Comparison of ENCODE assay signal across 8 cellular contexts in genomic region chr3:150216041-150216811, GRCh38.
DNase-seq lines count a peak whose midpoint lies in the region; ATAC-seq and TF ChIP-seq lines count a peak whose summit lies in the region.

No MANE protein-coding gene starts in this region.

- H3K27ac Mint-ChIP-seq in T-helper 2 cell treated with Interferon-gamma antibody and Interleukin-4, amounts not matched to agents 5 μg/mL and 100 μg/mL, for 36 hours, result no peak overlapping the region
- no peak overlapping the region for H3K27ac Mint-ChIP-seq in endothelial cell (ENCODE audit: unreplicated experiment)

- DNase-seq in AG04449 (ENCODE audit: low read depth, low spot score) (peak; percentile 68), NCI-H128 (lab: John Stamatoyannopoulos, UW; ENCODE audit: unreplicated experiment) (peak; percentile 91), WERI-Rb-1 (peak; percentile 50), hepatic stellate cell (ENCODE audit: low spot score) (peak; percentile 32), endothelial cell (ENCODE audit: low spot score) (no peak), GDM1 (lab: John Stamatoyannopoulos, UW) (no peak)
- DNase-seq in T-helper 2 cell treated with Interferon-gamma antibody and Interleukin-4, amounts not matched to agents 5 μg/mL and 100 μg/mL, for 36 hours (ENCODE audit: low spot score), result no peak

- peak overlapping the region; percentile 26 for H3K27ac ChIP-seq in WERI-Rb-1

- H3K27me3 Mint-ChIP-seq in T-helper 2 cell treated with Interferon-gamma antibody and Interleukin-4, amounts not matched to agents 5 μg/mL and 100 μg/mL, for 36 hours (ENCODE audit: low read depth), result peaks cover 22% of the 10 kb centered on the region
- peaks cover 6% of the 10 kb centered on the region for H3K27me3 Mint-ChIP-seq in endothelial cell (ENCODE audit: unreplicated experiment)

- no peaks in the 10 kb centered on the region for H3K9me3 Mint-ChIP-seq in T-helper 2 cell treated with Interferon-gamma antibody and Interleukin-4, amounts not matched to agents 5 μg/mL and 100 μg/mL, for 36 hours
- no peaks in the 10 kb centered on the region for H3K9me3 Mint-ChIP-seq in endothelial cell (ENCODE audit: unreplicated experiment)

- no peak for ATAC-seq in GM21737 (IDR thresholded peaks at IDR 0.05; ENCODE audit: unreplicated experiment)

- no peaks in the 10 kb centered on the region for H3K27me3 ChIP-seq in WERI-Rb-1 (ENCODE audit: insufficient read depth, low read depth, severe bottlenecking)

- H3K4me1 Mint-ChIP-seq in T-helper 2 cell treated with Interferon-gamma antibody and Interleukin-4, amounts not matched to agents 5 μg/mL and 100 μg/mL, for 36 hours (ENCODE audit: low read depth), result peaks cover 1% of the 10 kb centered on the region
- peaks cover 16% of the 10 kb centered on the region for H3K4me1 Mint-ChIP-seq in endothelial cell (ENCODE audit: unreplicated experiment)

- H3K4me3 ChIP-seq in AG04449 (ENCODE audit: low read depth, low read length) (no peak overlapping the region), WERI-Rb-1 (ENCODE audit: low read depth, low read length) (no peak overlapping the region)

- peaks cover 7% of the 10 kb centered on the region for H3K9me3 ChIP-seq in WERI-Rb-1 (ENCODE audit: severe bottlenecking)

- no peaks in the 10 kb centered on the region for H3K36me3 ChIP-seq in WERI-Rb-1

- POLR2A ChIA-PET in AG04449 (lab: Yijun Ruan, JAX), result interaction anchor here (1.0 kb wide), 1 partner anchor 196 kb away, joined by 3 read pairs; no protein-coding TSS in a partner anchor

- no peaks in the 10 kb centered on the region for H3K36me3 Mint-ChIP-seq in T-helper 2 cell treated with Interferon-gamma antibody and Interleukin-4, amounts not matched to agents 5 μg/mL and 100 μg/mL, for 36 hours (ENCODE audit: low read depth)
- H3K36me3 Mint-ChIP-seq in endothelial cell (ENCODE audit: low read depth, unreplicated experiment), result peaks cover 3% of the 10 kb centered on the region

- TF ChIP-seq CTCF in AG04449 (IDR thresholded peaks at IDR 0.05; ENCODE audit: insufficient read depth, low read length, missing control alignments) (no peak), WERI-Rb-1 (IDR thresholded peaks at IDR 0.05; ENCODE audit: low read depth, low read length) (no peak), endothelial cell (IDR thresholded peaks at IDR 0.05; ENCODE audit: unreplicated experiment) (no peak)

- H3K4me3 Mint-ChIP-seq in T-helper 2 cell treated with Interferon-gamma antibody and Interleukin-4, amounts not matched to agents 5 μg/mL and 100 μg/mL, for 36 hours, result no peak overlapping the region
- H3K4me3 Mint-ChIP-seq in endothelial cell (ENCODE audit: unreplicated experiment), result no peak overlapping the region

- CTCF ChIA-PET in AG04449 (lab: Yijun Ruan, JAX), result interaction anchor here (0.9 to 6.2 kb wide), 15 partner anchors 9 to 337 kb away, joined by 3 to 125 read pairs (median 7); partner anchors contain the start of gene PFN2

Comparison
In these comparisons a context has a peak if more than half of its experiments do, and no peak if none do; other contexts are left out.
1. DNase-seq: peak in AG04449 (single experiment), NCI-H128 (single experiment), WERI-Rb-1 (single experiment) and hepatic stellate cell (single experiment); none in T-helper 2 cell treated with Interferon-gamma antibody and Interleukin-4, amounts not matched to agents 5 μg/mL and 100 μg/mL, for 36 hours (single experiment), endothelial cell (single experiment) and GDM1 (single experiment).